Comparison of ENCODE assay signal across 17 cellular contexts in genomic region chr12:2479866-2480510, GRCh38.
"Had no signal": no experiment of that assay in that cellular context is flagged by ENCODE, and none has a peak within 500 bp of the region (broad histone marks: within the 10 kb centered on the region; RNA-seq: fewer than 3 reads in every experiment).

No MANE protein-coding gene starts in this region.

- H3K4me3 ChIP-seq: neural progenitor cell, ovary, smooth muscle cell, testis, tibial nerve had no signal

- H3K27me3 ChIP-seq: foreskin keratinocyte, neural progenitor cell, ovary, testis, tibial nerve had no signal

- H3K36me3 ChIP-seq: neural progenitor cell, ovary, tibial nerve had no signal

- DNase-seq: effector memory CD8-positive, alpha-beta T cell; erythroblast; foreskin keratinocyte; head of caudate nucleus; hippocampal formation; left colon; natural killer cell; nucleus accumbens; ovary; right cardiac atrium; stimulated activated CD4-positive, alpha-beta T cell treated with anti-CD3 and anti-CD28 coated beads, Interleukin-4, amount 100 ng/mL, for 1 hour; stimulated activated CD8-positive, alpha-beta memory T cell treated with anti-CD3 and anti-CD28 coated beads, Interleukin-4, amount 100 ng/mL, for 48 hours; testis had no signal

- H3K27ac ChIP-seq: foreskin keratinocyte, neural progenitor cell, ovary, testis, tibial nerve had no signal

- ATAC-seq: effector memory CD8-positive, alpha-beta T cell; foreskin keratinocyte; left colon; natural killer cell; stimulated activated effector memory CD8-positive, alpha-beta T cell treated with anti-CD3 and anti-CD28 coated beads, Interleukin-12 subunit alpha, Interleukin-12 subunit beta, amount 100 ng/mL, for 72 hours had no signal

- H3K4me1 ChIP-seq: foreskin keratinocyte, neural progenitor cell, testis, tibial nerve had no signal

- H3K9me3 ChIP-seq: ovary, testis, tibial nerve had no signal
